ENCODE assay signal across 17 cellular contexts in the genomic region with DNA sequence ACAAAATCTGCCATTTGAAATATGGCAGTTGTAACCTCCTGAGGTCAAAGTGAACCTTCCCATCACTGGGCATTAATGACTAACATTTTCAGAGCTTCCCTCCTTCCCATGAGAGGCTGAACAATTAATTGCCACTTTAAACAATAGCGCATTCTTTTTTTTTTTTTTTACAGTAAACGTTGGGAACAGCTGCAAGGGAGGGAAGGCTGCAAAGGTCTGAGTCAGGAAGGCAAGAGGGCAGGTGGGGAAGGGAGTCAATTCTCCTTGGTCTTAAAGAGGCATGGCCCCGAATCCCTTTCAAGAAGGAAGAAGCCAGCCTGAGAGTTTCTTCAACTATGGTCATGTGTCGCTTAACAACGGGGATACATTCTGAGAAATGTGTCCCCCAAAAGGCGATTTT. TPM values are rescaled to one million over a fixed set of nuclear protein-coding genes. Genes with fewer than 3 reads are reported as not detected.
A peak's percentile ranks its signal among the peaks of the same experiment; 100 is the strongest.
DNase-seq lines count a peak whose midpoint lies in the region; ATAC-seq and TF ChIP-seq lines count a peak whose summit lies in the region.
"Had no signal": no experiment of that assay in that cellular context is flagged by ENCODE, and none has a peak within 500 bp of the region (broad histone marks: within the 10 kb centered on the region; RNA-seq: fewer than 3 reads in every experiment).

No MANE protein-coding gene starts in this region.

- no peak overlapping the region for H3K4me3 ChIP-seq in fibroblast of mammary gland (ENCODE audit: control insufficient read depth, low read depth, low read length)
- H3K4me3 ChIP-seq in CD8-positive, alpha-beta T cell (ENCODE audit: low read depth, low read length): no peak overlapping the region
- H3K4me3 ChIP-seq in vagina: no peak overlapping the region
- H3K4me3 ChIP-seq: body of pancreas had no signal

- no peak overlapping the region for H2BK5ac ChIP-seq in H9 (ENCODE audit: insufficient read length, low read length)

- no peak for TF ChIP-seq POLR2A in vagina (IDR thresholded peaks at IDR 0.05)

- no peak overlapping the region for H3K23ac ChIP-seq in H9 (ENCODE audit: insufficient read length, low read depth, low read length)

- H3K14ac ChIP-seq in H9 (ENCODE audit: insufficient read depth, low read length): no peak overlapping the region

- H4K20me1 ChIP-seq in H9 (ENCODE audit: control insufficient read depth, insufficient read depth, insufficient read length): no peaks in the 10 kb centered on the region

- H3K79me2 ChIP-seq in H9 (ENCODE audit: insufficient read depth, low read length): no peaks in the 10 kb centered on the region

- H2BK120ac ChIP-seq in H9 (ENCODE audit: low read depth, low read length, poor library complexity, severe bottlenecking): no peak overlapping the region

- H3K4me3 Mint-ChIP-seq in H9: no peak overlapping the region
- no peak overlapping the region for H3K4me3 Mint-ChIP-seq in CD8-positive, alpha-beta T cell
- H3K4me3 Mint-ChIP-seq in WTC11: no peak overlapping the region
- H3K4me3 Mint-ChIP-seq: T-helper 2 cell treated with Interferon-gamma antibody and Interleukin-4, amounts not matched to agents 5 μg/mL and 100 μg/mL, for 36 hours had no signal

- no CpG with 5 or more reads among the region's 6 CpGs for WGBS in H9 (ENCODE audit: extremely low coverage, insufficient read length, low lambda C conversion rate)

- no peak overlapping the region for H3K56ac ChIP-seq in H9 (ENCODE audit: insufficient read length, low read depth, low read length)

- H3K27ac ChIP-seq in H9 (ENCODE audit: insufficient read length, low read depth, low read length) (no peak overlapping the region), vagina (no peak overlapping the region)
- H3K27ac ChIP-seq in CD8-positive, alpha-beta T cell (ENCODE audit: low read depth, low read length): no peak overlapping the region
- H3K27ac ChIP-seq: body of pancreas had no signal

- H2BK15ac ChIP-seq in H9 (ENCODE audit: low read depth, low read length): no peak overlapping the region

- no peak overlapping the region for H4K8ac ChIP-seq in H9 (replicated peaks; ENCODE audit: insufficient read length, low read depth, low read length)

- CTCF ChIA-PET in CD8-positive, alpha-beta T cell (lab: Charles Lee): no interaction called here
- CTCF ChIA-PET in WTC11 (lab: Charles Lee): interaction anchor here (1.4 kb wide), 1 partner anchor 26 kb away, joined by 3 read pairs; no protein-coding TSS in a partner anchor

- no peak overlapping the region for H2BK12ac ChIP-seq in H9 (ENCODE audit: insufficient read length, low read depth, low read length)

- intact Hi-C loops in posterior vena cava (cut with DNase I) (no loop called here), vagina (cut with DNase I) (no loop called here)
- intact Hi-C loops in CD8-positive, alpha-beta T cell (cut with DNase I, micrococcal nuclease): no loop called here

- no peak overlapping the region for H3K4ac ChIP-seq in H9 (ENCODE audit: low read depth, low read length)

- no peak overlapping the region for H2AFZ ChIP-seq in H9 (ENCODE audit: low read length)

- H3K27ac Mint-ChIP-seq in H9 (0 out of 7 replicates have a peak overlapping the region, but pooled peaks of 2 of the 3 experiments have one; percentile 6 to 22), WTC11 (no peak overlapping the region)
- no peak overlapping the region for H3K27ac Mint-ChIP-seq in CD8-positive, alpha-beta T cell
- H3K27ac Mint-ChIP-seq: T-helper 2 cell treated with Interferon-gamma antibody and Interleukin-4, amounts not matched to agents 5 μg/mL and 100 μg/mL, for 36 hours had no signal

- H3K4me1 ChIP-seq in H9 (ENCODE audit: insufficient read depth, low read length) (no peaks in the 10 kb centered on the region), vagina (no peaks in the 10 kb centered on the region)
- no peaks in the 10 kb centered on the region for H3K4me1 ChIP-seq in CD8-positive, alpha-beta T cell (ENCODE audit: insufficient read depth, low read length)
- H3K4me1 ChIP-seq: body of pancreas had no signal

- no peak overlapping the region for H3K18ac ChIP-seq in H9 (ENCODE audit: insufficient read length, low read depth, low read length)

- no peak overlapping the region for H4K91ac ChIP-seq in H9 (ENCODE audit: insufficient read length, low read depth, low read length)

- POLR2A ChIA-PET in CD8-positive, alpha-beta T cell (lab: Charles Lee): no interaction called here
- POLR2A ChIA-PET in WTC11 (lab: Charles Lee): no interaction called here

- H3K23me2 ChIP-seq in H9 (ENCODE audit: insufficient read length, low read depth, low read length, poor library complexity, severe bottlenecking): no peaks in the 10 kb centered on the region

- no peaks in the 10 kb centered on the region for H3K9me3 ChIP-seq in H9 (ENCODE audit: control insufficient read depth, low read depth, low read length)
- no peaks in the 10 kb centered on the region for H3K9me3 ChIP-seq in CD8-positive, alpha-beta T cell (ENCODE audit: low read length)
- H3K9me3 ChIP-seq in vagina: no peaks in the 10 kb centered on the region
- H3K9me3 ChIP-seq: body of pancreas had no signal

- DNase-seq in H9 (no peak), NCI-H2107 (lab: John Stamatoyannopoulos, UW) (peak; percentile 21), fibroblast of mammary gland (ENCODE audit: low read depth) (peak; percentile 17), posterior vena cava (ENCODE audit: low spot score) (peak; percentile 11), AG08395 (ENCODE audit: low spot score) (no peak), vagina (ENCODE audit: extremely low spot score in 2 of 2) (no peak), WTC11 (ENCODE audit: low spot score) (no peak)
- no peak for DNase-seq in CD8-positive, alpha-beta T cell
- DNase-seq: activated CD8-positive, alpha-beta memory T cell treated with anti-CD3 and anti-CD28 coated beads, Interleukin-2, amount 50 U/mL, for 4 hours; activated naive CD4-positive, alpha-beta T cell; body of pancreas; midbrain; MM.1S; NCI-H2081 treated with DMSO at 0.1 percent for 48 hours; SHP77; stimulated activated CD4-positive, alpha-beta T cell treated with anti-CD3 and anti-CD28 coated beads, Interleukin-4, amount 100 ng/mL, for 4 hours had no signal

- no peak overlapping the region for H3K4me2 ChIP-seq in H9 (ENCODE audit: insufficient read depth, insufficient read length, low read length)

- TF ChIP-seq CTCF in H9 (conservative IDR thresholded peaks at IDR 0.05) (no peak), fibroblast of mammary gland (conservative IDR thresholded peaks at IDR 0.05; ENCODE audit: control insufficient read depth, insufficient read depth, low read depth, low read length) (no peak), vagina (IDR thresholded peaks at IDR 0.05) (no peak), WTC11 (IDR thresholded peaks at IDR 0.05) (no peak)
- no peak for TF ChIP-seq CTCF in CD8-positive, alpha-beta T cell (IDR thresholded peaks at IDR 0.05)

- H3K27me3 Mint-ChIP-seq in H9 (ENCODE audit: low read depth) (no peaks in the 10 kb centered on the region), WTC11 (ENCODE audit: low read depth) (no peaks in the 10 kb centered on the region)
- H3K27me3 Mint-ChIP-seq in CD8-positive, alpha-beta T cell (ENCODE audit: low read depth): peaks cover 20% of the 10 kb centered on the region

- H3K36me3 ChIP-seq in CD8-positive, alpha-beta T cell (ENCODE audit: insufficient read depth, low read length): no peaks in the 10 kb centered on the region
- H3K36me3 ChIP-seq in vagina: no peaks in the 10 kb centered on the region

- peaks cover 15 to 21% of the 10 kb centered on the region in 2 experiments for H3K4me1 Mint-ChIP-seq in H9
- peaks cover 11% of the 10 kb centered on the region for H3K4me1 Mint-ChIP-seq in CD8-positive, alpha-beta T cell (ENCODE audit: low read depth)
- H3K4me1 Mint-ChIP-seq in WTC11: peaks cover 8% of the 10 kb centered on the region; the same call in 1 of the 2 replicates

- H3T11ph ChIP-seq in H9 (ENCODE audit: low read length): no peak overlapping the region

- no peaks in the 10 kb centered on the region for H3K27me3 ChIP-seq in H9 (ENCODE audit: insufficient read depth, low read length)
- no peaks in the 10 kb centered on the region for H3K27me3 ChIP-seq in CD8-positive, alpha-beta T cell (ENCODE audit: insufficient read depth, low read length)
- no peaks in the 10 kb centered on the region for H3K27me3 ChIP-seq in vagina
- H3K27me3 ChIP-seq: body of pancreas had no signal

- ATAC-seq in CD8-positive, alpha-beta T cell: no peak
- no peak for ATAC-seq in WTC11
- ATAC-seq: body of pancreas had no signal

- H2BK20ac ChIP-seq in H9 (ENCODE audit: low read depth, low read length, poor library complexity, severe bottlenecking): no peak overlapping the region

- H3K79me1 ChIP-seq in H9 (ENCODE audit: insufficient read depth, low read depth, low read length, poor library complexity, severe bottlenecking): no peaks in the 10 kb centered on the region

- H3K9ac ChIP-seq in H9 (ENCODE audit: extremely low read depth, insufficient read length, low read length): no peak overlapping the region

- no peak overlapping the region for H4K5ac ChIP-seq in H9 (ENCODE audit: insufficient read length, low read depth, low read length)

- H2AK5ac ChIP-seq in H9 (ENCODE audit: insufficient read length, low read length): no peak overlapping the region

- H3K36me3 Mint-ChIP-seq in H9 (ENCODE audit: insufficient read depth in 1 of 3, low read depth in 3 of 3) (peaks cover 0 to 7% (median 0%) of the 10 kb centered on the region in 3 experiments; a peak in 2 of 7 replicates), WTC11 (0 out of 2 replicates have a peak, but pooled peaks cover 4% of the 10 kb centered on the region)
- no peaks in the 10 kb centered on the region for H3K36me3 Mint-ChIP-seq in CD8-positive, alpha-beta T cell

- peaks cover 3% of the 10 kb centered on the region in 2 experiments; a peak in 2 of 5 replicates for H3K9me3 Mint-ChIP-seq in H9
- H3K9me3 Mint-ChIP-seq in CD8-positive, alpha-beta T cell: no peaks in the 10 kb centered on the region
- 0 out of 2 replicates have a peak, but pooled peaks cover 4% of the 10 kb centered on the region for H3K9me3 Mint-ChIP-seq in WTC11
- H3K9me3 Mint-ChIP-seq: T-helper 2 cell treated with Interferon-gamma antibody and Interleukin-4, amounts not matched to agents 5 μg/mL and 100 μg/mL, for 36 hours had no signal

TF ChIP-seq in WTC11, 78 proteins besides CTCF, POLR2A, EP300 and RAD21 (continues in another document):
- TF ChIP-seq CREB1 (CRISPR knock-in tag; IDR thresholded peaks at IDR 0.05): no peak
- no peak for TF ChIP-seq GRHL2 (CRISPR knock-in tag; IDR thresholded peaks at IDR 0.05; ENCODE audit: insufficient replicate concordance, severe bottlenecking)
- no peak for TF ChIP-seq NFATC4 (CRISPR knock-in tag; IDR thresholded peaks at IDR 0.05)
- TF ChIP-seq, protein P1, sequence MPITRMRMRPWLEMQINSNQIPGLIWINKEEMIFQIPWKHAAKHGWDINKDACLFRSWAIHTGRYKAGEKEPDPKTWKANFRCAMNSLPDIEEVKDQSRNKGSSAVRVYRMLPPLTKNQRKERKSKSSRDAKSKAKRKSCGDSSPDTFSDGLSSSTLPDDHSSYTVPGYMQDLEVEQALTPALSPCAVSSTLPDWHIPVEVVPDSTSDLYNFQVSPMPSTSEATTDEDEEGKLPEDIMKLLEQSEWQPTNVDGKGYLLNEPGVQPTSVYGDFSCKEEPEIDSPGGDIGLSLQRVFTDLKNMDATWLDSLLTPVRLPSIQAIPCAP (CRISPR knock-in tag; IDR thresholded peaks at IDR 0.05): no peak

RNA-seq across cellular contexts. Expression of gene PLEKHG3, which starts 41.0 kb away (rescaled TPM):
- total RNA-seq in H9 (2021) (48.5 and 49.5 TPM in 2 replicates), posterior vena cava (10 to 100 TPM; 54.6 to 58.1 TPM), vagina (50.1 TPM), WTC11 (2021) (70.6 to 75.3 TPM (median 71.8 TPM) in 3 replicates)
- total RNA-seq in CD8-positive, alpha-beta T cell: 1 to 10 TPM; 2.5 to 2.7 TPM

Comparison
In these comparisons a context has a peak if more than half of its experiments do, and no peak if none do; other contexts are left out.
1. DNase-seq: peak in NCI-H2107 (single experiment), fibroblast of mammary gland (single experiment) and posterior vena cava (single experiment); none in H9 (single experiment), AG08395 (single experiment), CD8-positive, alpha-beta T cell (0 of 7), vagina (0 of 2) and WTC11 (single experiment).
2. H3K27ac Mint-ChIP-seq: peak in H9 (2 of 3); none in CD8-positive, alpha-beta T cell (single experiment) and WTC11 (single experiment).
3. RNA of gene PLEKHG3, which starts 41.0 kb away (total RNA-seq): 70.6 to 75.3 TPM in WTC11, 54.6 to 58.1 TPM in posterior vena cava, 50.1 TPM in vagina (single experiment) and 48.5 to 49.5 TPM in H9; 2.5 to 2.7 TPM in CD8-positive, alpha-beta T cell; every median in the first group is over 10 times any median in the second.